28 cellular contexts compared by ENCODE assay signal in the genomic region with DNA sequence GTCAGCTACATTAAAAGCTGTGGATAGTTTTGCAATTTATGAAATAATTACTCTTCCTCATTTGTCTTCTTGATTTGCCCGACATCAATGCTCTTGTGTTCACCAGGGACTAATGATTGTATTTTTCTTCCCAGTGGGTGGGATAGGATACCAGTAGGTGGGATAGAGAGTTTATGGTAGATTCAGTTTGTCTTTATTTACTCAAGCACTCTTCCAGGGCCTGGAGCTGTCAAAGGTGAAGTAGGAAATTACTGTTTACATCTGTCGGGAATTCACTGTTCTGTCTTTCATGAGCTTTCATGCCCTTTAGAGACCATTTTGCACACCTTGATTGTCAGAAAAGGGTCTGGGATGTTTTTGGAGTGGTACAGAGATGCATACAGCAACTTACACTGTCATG. TPM values are rescaled to one million over a fixed set of nuclear protein-coding genes. Genes with fewer than 3 reads are reported as not detected.
DNase-seq lines count a peak whose midpoint lies in the region; ATAC-seq and TF ChIP-seq lines count a peak whose summit lies in the region.
"Had no signal": no experiment of that assay in that cellular context is flagged by ENCODE, and none has a peak within 500 bp of the region (broad histone marks: within the 10 kb centered on the region; RNA-seq: fewer than 3 reads in every experiment).

No MANE protein-coding gene starts in this region.

- no peaks in the 10 kb centered on the region for H3K79me2 ChIP-seq in mesendoderm (ENCODE audit: control insufficient read depth, insufficient read depth, low read length)

- H4K8ac ChIP-seq in mesendoderm (ENCODE audit: low read depth, low read length): no peak overlapping the region

- no peak overlapping the region for H2BK5ac ChIP-seq in mesendoderm (ENCODE audit: low read length)

- peaks cover 2% of the 10 kb centered on the region for H3K79me1 ChIP-seq in mesendoderm (ENCODE audit: low read length)

- no peak overlapping the region for H3K23ac ChIP-seq in mesendoderm (ENCODE audit: low read length)

- H2BK120ac ChIP-seq in mesendoderm (ENCODE audit: low read depth, low read length): no peak overlapping the region

- H3K27me3 ChIP-seq in mesendoderm (ENCODE audit: insufficient read depth, low read length, poor library complexity) (no peaks in the 10 kb centered on the region), WERI-Rb-1 (ENCODE audit: insufficient read depth, low read depth, severe bottlenecking) (no peaks in the 10 kb centered on the region)
- H3K27me3 ChIP-seq: neural progenitor cell, right atrium auricular region, upper lobe of right lung had no signal

- no peak for TF ChIP-seq CTCF in CD14-positive monocyte (IDR thresholded peaks at IDR 0.05)
- no peak for TF ChIP-seq CTCF in WERI-Rb-1 (IDR thresholded peaks at IDR 0.05; ENCODE audit: low read depth, low read length)

- peaks cover 0 to 2% (median 0%) of the 10 kb centered on the region in 7 donors for H3K9me3 Mint-ChIP-seq in CD14-positive monocyte
- H3K9me3 Mint-ChIP-seq: activated CD4-positive, alpha-beta memory T cell treated with anti-CD3 and anti-CD28 coated beads, Interleukin-2, amount 10 ng/mL, durations not matched to agents 7 days and 5 days; stimulated activated effector memory CD8-positive, alpha-beta T cell treated with anti-CD3 and anti-CD28 coated beads, Interleukin-12 subunit alpha, Interleukin-12 subunit beta, amount 100 ng/mL, for 72 hours had no signal

- no peak overlapping the region for H3K56ac ChIP-seq in mesendoderm (ENCODE audit: low read length)

- H3K4me2 ChIP-seq in mesendoderm (ENCODE audit: low read length): no peak overlapping the region
- H3K4me2 ChIP-seq: neural progenitor cell had no signal

- no peak for ATAC-seq in GM21717 (IDR thresholded peaks at IDR 0.05; ENCODE audit: unreplicated experiment)
- ATAC-seq: HCT116; HepG2; stimulated activated effector memory CD8-positive, alpha-beta T cell treated with anti-CD3 and anti-CD28 coated beads, Interleukin-12 subunit alpha, Interleukin-12 subunit beta, amount 100 ng/mL, for 72 hours had no signal

- DNase-seq in CD14-positive monocyte (ENCODE audit: low spot score): no peak
- DNase-seq in NCI-H1105 treated with DMSO at 0.1 percent for 48 hours (lab: John Stamatoyannopoulos, UW): peak; percentile 47
- DNase-seq in NCI-H748 (lab: John Stamatoyannopoulos, UW; ENCODE audit: unreplicated experiment): peak; percentile 84
- no peak for DNase-seq in mesendoderm
- no peak for DNase-seq in cerebellum (ENCODE audit: low spot score)
- no peak for DNase-seq in WERI-Rb-1
- no peak for DNase-seq in NCI-H526 (lab: John Stamatoyannopoulos, UW)
- DNase-seq: ACHN; activated CD4-positive, alpha-beta memory T cell treated with anti-CD3 and anti-CD28 coated beads, Interleukin-2, amount 10 ng/mL, durations not matched to agents 7 days and 5 days; activated CD4-positive, CD25-positive, alpha-beta regulatory T cell treated with anti-CD3 and anti-CD28 coated beads, Interleukin-2, amount 50 U/mL, for 72 hours; activated naive CD8-positive, alpha-beta T cell treated with anti-CD3 and anti-CD28 coated beads for 36 hours; aorta; Calu3; cortex of kidney; mammary epithelial cell; NCI-H187 treated with DMSO at 0.1 percent for 48 hours; NCI-H446 treated with DMSO at 0.1 percent for 48 hours; stimulated activated CD4-positive, alpha-beta T cell treated with anti-CD3 and anti-CD28 coated beads, Interleukin-12 subunit alpha, Interleukin-12 subunit beta, amount 100 ng/mL, for 4 hours; stimulated activated CD4-positive, alpha-beta T cell treated with anti-CD3 and anti-CD28 coated beads, Interleukin-4, amount 100 ng/mL, for 24 hours; substantia nigra; T-helper 1 cell; upper lobe of right lung had no signal

- H4K5ac ChIP-seq in mesendoderm (ENCODE audit: low read length): no peak overlapping the region

- H3K36me3 Mint-ChIP-seq in CD14-positive monocyte: peaks cover 15 to 25% of the 10 kb centered on the region in 2 donors

- H3K4me1 ChIP-seq in mesendoderm (ENCODE audit: control insufficient read depth, low read depth, low read length): peaks cover 10% of the 10 kb centered on the region

- intact Hi-C loops in CD14-positive monocyte (cut with micrococcal nuclease): loop anchor here in 1 of 2 donors (5.0 kb wide), 1 partner anchor 34 kb away; no protein-coding TSS in a partner anchor

- H3K9ac ChIP-seq in mesendoderm (ENCODE audit: low read length): no peak overlapping the region
- H3K9ac ChIP-seq: neural progenitor cell had no signal

- H3K4me3 ChIP-seq in mesendoderm (ENCODE audit: low read length): no peak overlapping the region
- no peak overlapping the region for H3K4me3 ChIP-seq in WERI-Rb-1 (ENCODE audit: low read depth, low read length)
- H3K4me3 ChIP-seq: neural progenitor cell, right atrium auricular region, upper lobe of right lung had no signal

- H2AK5ac ChIP-seq in mesendoderm (ENCODE audit: low read length): no peak overlapping the region

- peak overlapping the region in 1 of 2 donors; percentile 50 for H3K4me3 Mint-ChIP-seq in CD14-positive monocyte
- H3K4me3 Mint-ChIP-seq: activated CD4-positive, alpha-beta memory T cell treated with anti-CD3 and anti-CD28 coated beads, Interleukin-2, amount 10 ng/mL, durations not matched to agents 7 days and 5 days; activated naive CD8-positive, alpha-beta T cell treated with anti-CD3 and anti-CD28 coated beads for 36 hours; neural progenitor cell; stimulated activated effector memory CD8-positive, alpha-beta T cell treated with anti-CD3 and anti-CD28 coated beads, Interleukin-12 subunit alpha, Interleukin-12 subunit beta, amount 100 ng/mL, for 72 hours had no signal

- H3K4me1 Mint-ChIP-seq in CD14-positive monocyte: peaks cover 80% of the 10 kb centered on the region

- H3K27ac ChIP-seq in mesendoderm (ENCODE audit: low read depth, low read length) (no peak overlapping the region), WERI-Rb-1 (no peak overlapping the region)
- H3K27ac ChIP-seq: neural progenitor cell, right atrium auricular region, upper lobe of right lung had no signal

- peak overlapping the region; percentile 87 to 97 (median 95) for H3K27ac Mint-ChIP-seq in CD14-positive monocyte
- H3K27ac Mint-ChIP-seq: activated CD4-positive, alpha-beta memory T cell treated with anti-CD3 and anti-CD28 coated beads, Interleukin-2, amount 10 ng/mL, durations not matched to agents 7 days and 5 days; activated naive CD8-positive, alpha-beta T cell treated with anti-CD3 and anti-CD28 coated beads for 36 hours; neural progenitor cell; stimulated activated effector memory CD8-positive, alpha-beta T cell treated with anti-CD3 and anti-CD28 coated beads, Interleukin-12 subunit alpha, Interleukin-12 subunit beta, amount 100 ng/mL, for 72 hours had no signal

- no peaks in the 10 kb centered on the region for H3K36me3 ChIP-seq in mesendoderm (ENCODE audit: control insufficient read depth, insufficient read depth, low read length)
- no peaks in the 10 kb centered on the region for H3K36me3 ChIP-seq in WERI-Rb-1
- H3K36me3 ChIP-seq: neural progenitor cell, right atrium auricular region, upper lobe of right lung had no signal

- H3K27me3 Mint-ChIP-seq in CD14-positive monocyte (ENCODE audit: low read depth in 3 of 3): peaks cover 0 to 2% (median 0%) of the 10 kb centered on the region in 3 donors
- H3K27me3 Mint-ChIP-seq: activated CD4-positive, alpha-beta memory T cell treated with anti-CD3 and anti-CD28 coated beads, Interleukin-2, amount 10 ng/mL, durations not matched to agents 7 days and 5 days; activated naive CD8-positive, alpha-beta T cell treated with anti-CD3 and anti-CD28 coated beads for 36 hours had no signal

- no peak overlapping the region for H3K4ac ChIP-seq in mesendoderm (ENCODE audit: low read depth, low read length)

- peak overlapping the region; percentile 28 for H3K18ac ChIP-seq in mesendoderm (ENCODE audit: low read length)

- no peak overlapping the region for H2BK15ac ChIP-seq in mesendoderm (replicated peaks; ENCODE audit: low read depth)

- no CpG with 5 or more reads among the region's 2 CpGs for WGBS in mesendoderm (ENCODE audit: extremely low coverage, insufficient coverage, low lambda C conversion rate)

- no peaks in the 10 kb centered on the region for H3K9me3 ChIP-seq in WERI-Rb-1 (ENCODE audit: severe bottlenecking)
- H3K9me3 ChIP-seq: right atrium auricular region, upper lobe of right lung had no signal

RNA-seq across cellular contexts. Expression of a gene that starts 36.7 kb away (rescaled TPM):
- 10 to 100 TPM in 1 of 2 donors, 1 to 10 TPM in 1; 6.8 to 11.7 TPM for polyA plus RNA-seq in CD14-positive monocyte
- polyA plus RNA-seq in mesendoderm (2013, experiment 1 of 2): 6.9 TPM
- polyA plus RNA-seq in mesendoderm (2013, experiment 2 of 2): 7.1 TPM
- total RNA-seq in cerebellum: 4.8 TPM

Comparison
In these comparisons a context has a peak if more than half of its experiments do, and no peak if none do; other contexts are left out.
1. DNase-seq: peak in NCI-H1105 treated with DMSO at 0.1 percent for 48 hours (single experiment) and NCI-H748 (single experiment); none in CD14-positive monocyte (single experiment), mesendoderm (single experiment), cerebellum (single experiment), WERI-Rb-1 (single experiment) and NCI-H526 (0 of 2).